In the genomic region with DNA sequence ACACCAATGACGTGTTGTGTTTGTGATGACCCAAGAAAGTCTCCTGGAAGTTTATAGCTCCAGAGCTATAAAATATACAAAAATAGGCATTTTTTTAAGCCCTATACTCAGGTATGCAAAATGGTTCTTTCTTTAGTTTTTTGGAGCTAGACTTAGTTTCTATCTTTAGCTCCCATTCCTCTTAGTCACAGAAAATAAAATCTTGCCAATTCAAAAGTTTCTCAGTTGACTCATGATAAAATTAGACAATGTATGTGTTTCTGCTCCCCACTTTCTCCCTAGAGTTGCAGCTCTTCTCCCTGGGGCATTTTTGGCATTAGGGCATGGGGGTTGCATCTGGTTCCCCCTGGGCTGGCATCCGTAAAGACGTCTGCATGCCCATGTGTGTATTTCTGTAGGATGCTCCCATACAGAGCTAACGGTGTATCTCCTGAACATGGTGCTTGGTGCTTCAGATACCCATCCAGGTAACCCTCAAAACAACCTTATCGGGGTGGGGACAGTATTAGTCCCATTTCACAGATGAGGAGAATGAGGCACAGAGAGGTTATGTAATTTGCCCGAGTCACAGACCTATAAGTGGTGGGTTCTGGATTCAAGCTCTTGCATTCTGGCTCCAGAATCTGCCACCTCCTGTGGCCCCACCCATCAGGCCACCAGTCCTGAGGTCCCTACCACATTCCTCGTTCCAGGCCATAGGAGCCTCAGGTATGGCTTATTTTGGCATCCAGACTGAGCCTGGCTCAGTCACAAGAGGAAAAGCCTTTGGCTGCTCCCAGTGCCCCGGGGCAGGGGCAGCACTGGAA, we compare ENCODE assay signal across 1 cellular context.
TF ChIP-seq lines count a peak whose summit lies in the region.

No MANE protein-coding gene starts in this region.

TF ChIP-seq in K562, 482 proteins besides CTCF, POLR2A, EP300 and RAD21 (continued from another document):
- TF ChIP-seq, protein P1, sequence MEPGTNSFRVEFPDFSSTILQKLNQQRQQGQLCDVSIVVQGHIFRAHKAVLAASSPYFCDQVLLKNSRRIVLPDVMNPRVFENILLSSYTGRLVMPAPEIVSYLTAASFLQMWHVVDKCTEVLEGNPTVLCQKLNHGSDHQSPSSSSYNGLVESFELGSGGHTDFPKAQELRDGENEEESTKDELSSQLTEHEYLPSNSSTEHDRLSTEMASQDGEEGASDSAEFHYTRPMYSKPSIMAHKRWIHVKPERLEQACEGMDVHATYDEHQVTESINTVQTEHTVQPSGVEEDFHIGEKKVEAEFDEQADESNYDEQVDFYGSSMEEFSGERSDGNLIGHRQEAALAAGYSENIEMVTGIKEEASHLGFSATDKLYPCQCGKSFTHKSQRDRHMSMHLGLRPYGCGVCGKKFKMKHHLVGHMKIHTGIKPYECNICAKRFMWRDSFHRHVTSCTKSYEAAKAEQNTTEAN (CRISPR knock-in tag; IDR thresholded peaks at IDR 0.05): no peak
- peak; percentile 38; the same call in 1 of the 2 replicates for TF ChIP-seq ADNP (tag; IDR thresholded peaks at IDR 0.05)
- peak; percentile 54; the same call in 1 of the 2 replicates for TF ChIP-seq ESRRA (IDR thresholded peaks at IDR 0.05; ENCODE audit: borderline replicate concordance, low read depth)
TF ChIP-seq in K562: peak in this region for 5.
